ENCODE assay signal across 8 cellular contexts in genomic region chr13:20197361-20197834, GRCh38. TPM values are rescaled to one million over a fixed set of nuclear protein-coding genes. Genes with fewer than 3 reads are reported as not detected.
DNase-seq lines count a peak whose midpoint lies in the region; ATAC-seq and TF ChIP-seq lines count a peak whose summit lies in the region.

No MANE protein-coding gene starts in this region.

- H3K9me3 Mint-ChIP-seq in H9, result peaks cover 3 to 16% of the 10 kb centered on the region in 2 experiments
- peaks cover 7% of the 10 kb centered on the region for H3K9me3 Mint-ChIP-seq in chondrocyte (ENCODE audit: low read depth)

- H3K27me3 ChIP-seq in H9 (ENCODE audit: insufficient read depth, low read length), result peaks cover 24% of the 10 kb centered on the region

- no peaks in the 10 kb centered on the region for H3K4me1 ChIP-seq in H9 (ENCODE audit: insufficient read depth, low read length)

- DNase-seq in DMS53 treated with DMSO at 0.1 percent for 48 hours (lab: John Stamatoyannopoulos, UW; ENCODE audit: unreplicated experiment) (peak; percentile 69), H9 (no peak), NOMO-1 treated with dmso at 0.1 percent for 144 hours (lab: John Stamatoyannopoulos, UW; ENCODE audit: unreplicated experiment) (peak; percentile 58), chondrocyte (ENCODE audit: low spot score) (no peak), medulla oblongata (ENCODE audit: extremely low spot score) (peak; percentile 73), dedifferentiated amniotic fluid mesenchymal stem cell (ENCODE audit: extremely low spot score) (no peak)

- no peaks in the 10 kb centered on the region for H3K9me3 ChIP-seq in H9 (ENCODE audit: control insufficient read depth, low read depth, low read length)

- H4K20me1 ChIP-seq in H9 (ENCODE audit: control insufficient read depth, insufficient read depth, insufficient read length), result no peaks in the 10 kb centered on the region

- no peak overlapping the region for H3K27ac Mint-ChIP-seq in H9
- no peak overlapping the region for H3K27ac Mint-ChIP-seq in chondrocyte (ENCODE audit: unreplicated experiment)

- no peak overlapping the region for H4K91ac ChIP-seq in H9 (ENCODE audit: insufficient read length, low read depth, low read length)

- H2AFZ ChIP-seq in H9 (ENCODE audit: low read length), result no peak overlapping the region

- H3K4me3 Mint-ChIP-seq in H9, result no peak overlapping the region
- H3K4me3 Mint-ChIP-seq in chondrocyte (ENCODE audit: unreplicated experiment), result no peak overlapping the region

- H3K56ac ChIP-seq in H9 (ENCODE audit: insufficient read length, low read depth, low read length), result no peak overlapping the region

- no peak overlapping the region for H2BK20ac ChIP-seq in H9 (ENCODE audit: low read depth, low read length, poor library complexity, severe bottlenecking)

- no peaks in the 10 kb centered on the region for H3K79me2 ChIP-seq in H9 (ENCODE audit: insufficient read depth, low read length)

- H3K14ac ChIP-seq in H9 (ENCODE audit: insufficient read depth, low read length), result no peak overlapping the region

- no peak overlapping the region for H3K4me2 ChIP-seq in H9 (ENCODE audit: insufficient read depth, insufficient read length, low read length)

- H2BK15ac ChIP-seq in H9 (ENCODE audit: low read depth, low read length), result no peak overlapping the region

- H3K9ac ChIP-seq in H9 (ENCODE audit: extremely low read depth, insufficient read length, low read length), result no peak overlapping the region

- no peak overlapping the region for H3T11ph ChIP-seq in H9 (ENCODE audit: low read length)

- no peak overlapping the region for H4K8ac ChIP-seq in H9 (replicated peaks; ENCODE audit: insufficient read length, low read depth, low read length)

- TF ChIP-seq CTCF in H9 (conservative IDR thresholded peaks at IDR 0.05) (peak; percentile 74), chondrocyte (IDR thresholded peaks at IDR 0.05) (peak; percentile 84)

- H3K4me1 Mint-ChIP-seq in H9 (peaks cover 7 to 18% of the 10 kb centered on the region in 2 experiments), chondrocyte (ENCODE audit: low read depth) (peaks cover 5% of the 10 kb centered on the region)

- no peak overlapping the region for H2AK5ac ChIP-seq in H9 (ENCODE audit: insufficient read length, low read length)

- H3K27me3 Mint-ChIP-seq in H9 (ENCODE audit: low read depth) (peaks cover 53% of the 10 kb centered on the region), chondrocyte (ENCODE audit: low read depth) (peaks cover 34% of the 10 kb centered on the region)

- H3K27ac ChIP-seq in H9 (ENCODE audit: insufficient read length, low read depth, low read length), result no peak overlapping the region

- no peak overlapping the region for H2BK5ac ChIP-seq in H9 (ENCODE audit: insufficient read length, low read length)

- no peak overlapping the region for H2BK120ac ChIP-seq in H9 (ENCODE audit: low read depth, low read length, poor library complexity, severe bottlenecking)

- no peak for ATAC-seq in GM18868 (IDR thresholded peaks at IDR 0.05; ENCODE audit: unreplicated experiment)
- no peak for ATAC-seq in HG02571 (IDR thresholded peaks at IDR 0.05; ENCODE audit: unreplicated experiment)

- no peak overlapping the region for H4K5ac ChIP-seq in H9 (ENCODE audit: insufficient read length, low read depth, low read length)

- no peak overlapping the region for H3K18ac ChIP-seq in H9 (ENCODE audit: insufficient read length, low read depth, low read length)

- H3K36me3 Mint-ChIP-seq in H9 (ENCODE audit: insufficient read depth in 1 of 3, low read depth in 3 of 3) (peaks cover 0 to 5% (median 3%) of the 10 kb centered on the region in 3 experiments; a peak in 2 of 7 replicates), chondrocyte (ENCODE audit: low read depth) (peaks cover 5% of the 10 kb centered on the region)

- no CpG with 5 or more reads among the region's 5 CpGs for WGBS in H9 (ENCODE audit: extremely low coverage, insufficient read length, low lambda C conversion rate)

- no peak overlapping the region for H3K23ac ChIP-seq in H9 (ENCODE audit: insufficient read length, low read depth, low read length)

- H3K4ac ChIP-seq in H9 (ENCODE audit: low read depth, low read length), result no peak overlapping the region

- H2BK12ac ChIP-seq in H9 (ENCODE audit: insufficient read length, low read depth, low read length), result no peak overlapping the region

- H3K79me1 ChIP-seq in H9 (ENCODE audit: insufficient read depth, low read depth, low read length, poor library complexity, severe bottlenecking), result no peaks in the 10 kb centered on the region

- peaks cover 11% of the 10 kb centered on the region for H3K23me2 ChIP-seq in H9 (ENCODE audit: insufficient read length, low read depth, low read length, poor library complexity, severe bottlenecking)

RNA-seq across cellular contexts. Expression of gene GJB2, which starts 4.7 kb away (rescaled TPM):
- total RNA-seq in H9 (2021) (0.28 and 0.59 TPM in 2 replicates), chondrocyte (not detected in 3 replicates)

RNA-seq across cellular contexts. Expression of gene GJB6, which starts 34.7 kb away (rescaled TPM):
- total RNA-seq in H9 (2021) (not detected in 2 replicates), chondrocyte (not detected in 3 replicates)

RNA-seq across cellular contexts. Expression of gene GJA3, which starts 36.5 kb away (rescaled TPM):
- total RNA-seq in H9 (2021) (0.83 and 0.92 TPM in 2 replicates), chondrocyte (0.17 to 0.37 TPM (median 0.33 TPM) in 3 replicates)

Comparison
In these comparisons a context has a peak if more than half of its experiments do, and no peak if none do; other contexts are left out.
1. DNase-seq: peak in DMS53 treated with DMSO at 0.1 percent for 48 hours (single experiment), NOMO-1 treated with dmso at 0.1 percent for 144 hours (single experiment) and medulla oblongata (single experiment); none in H9 (single experiment), chondrocyte (single experiment) and dedifferentiated amniotic fluid mesenchymal stem cell (single experiment).